8 cellular contexts compared by ENCODE assay signal in genomic region chr3:102225407-102226132, GRCh38.
A peak's percentile ranks its signal among the peaks of the same experiment; 100 is the strongest.
DNase-seq lines count a peak whose midpoint lies in the region; ATAC-seq and TF ChIP-seq lines count a peak whose summit lies in the region.

No MANE protein-coding gene starts in this region.

- no peaks in the 10 kb centered on the region for H3K9me3 ChIP-seq in gastroesophageal sphincter

- H3K4me3 ChIP-seq in gastroesophageal sphincter, result no peak overlapping the region

- H3K4me3 Mint-ChIP-seq in T-cell (no peak overlapping the region), progenitor cell of endocrine pancreas (ENCODE audit: low read depth) (no peak overlapping the region)

- no peak for TF ChIP-seq POLR2A in gastroesophageal sphincter (IDR thresholded peaks at IDR 0.05)

- 0 to 14% methylated on average over 1 of the region's 1 CpG for whole genome bisulfite sequencing in gastroesophageal sphincter (ENCODE audit: low coverage in 1 of 2), 2 donors

- H3K36me3 Mint-ChIP-seq in T-cell, result no peaks in the 10 kb centered on the region
- no peaks in the 10 kb centered on the region for H3K36me3 Mint-ChIP-seq in progenitor cell of endocrine pancreas (ENCODE audit: insufficient read depth)

- H3K4me1 Mint-ChIP-seq in T-cell (peaks cover 44 to 49% (median 48%) of the 10 kb centered on the region in 3 donors), progenitor cell of endocrine pancreas (ENCODE audit: low read depth) (peaks cover 11% of the 10 kb centered on the region)

- DNase-seq in DMS153 treated with DMSO at 0.1 percent for 48 hours (lab: John Stamatoyannopoulos, UW; ENCODE audit: unreplicated experiment) (peak; percentile 47), NCI-H1436 (lab: John Stamatoyannopoulos, UW) (peak; percentile 61), T-cell (no peak), progenitor cell of endocrine pancreas (ENCODE audit: low spot score, unreplicated experiment) (no peak), activated T-cell treated with anti-CD3 and anti-CD28 coated beads for 4 hours (no peak)

- POLR2A ChIA-PET in T-cell (lab: Charles Lee), result interaction anchor here (0.5 to 1.5 kb wide), 3 partner anchors 411 to 437 kb away, joined by 3 read pairs; no protein-coding TSS in a partner anchor

- CTCF ChIA-PET in T-cell (lab: Charles Lee), result interaction anchor here (0.5 to 4.5 kb wide), 50 partner anchors 9 to 537 kb away, joined by 3 to 112 read pairs (median 4); no protein-coding TSS in a partner anchor

- no peak overlapping the region for H3K27ac ChIP-seq in gastroesophageal sphincter

- no peaks in the 10 kb centered on the region for H3K27me3 ChIP-seq in gastroesophageal sphincter

- TF ChIP-seq EP300 in gastroesophageal sphincter (IDR thresholded peaks at IDR 0.05), result no peak

- TF ChIP-seq CTCF in gastroesophageal sphincter (IDR thresholded peaks at IDR 0.05), result peak; percentile 38 to 78 (median 75)
- peak; percentile 60 for TF ChIP-seq CTCF in progenitor cell of endocrine pancreas (IDR thresholded peaks at IDR 0.05; ENCODE audit: unreplicated experiment)

- H3K27me3 Mint-ChIP-seq in T-cell (no peaks in the 10 kb centered on the region), progenitor cell of endocrine pancreas (no peaks in the 10 kb centered on the region)

- peaks cover 0 to 19% (median 3%) of the 10 kb centered on the region in 3 donors for H3K4me1 ChIP-seq in gastroesophageal sphincter

- H3K9me3 Mint-ChIP-seq in T-cell (no peaks in the 10 kb centered on the region), progenitor cell of endocrine pancreas (ENCODE audit: low read depth) (peaks cover 4% of the 10 kb centered on the region)

- H3K36me3 ChIP-seq in gastroesophageal sphincter, result no peaks in the 10 kb centered on the region

- no peak overlapping the region for H3K27ac Mint-ChIP-seq in T-cell
- H3K27ac Mint-ChIP-seq in progenitor cell of endocrine pancreas, result peak overlapping the region; percentile 65

- peak; percentile 62 for ATAC-seq in GM21717 (IDR thresholded peaks at IDR 0.05; ENCODE audit: unreplicated experiment)
- ATAC-seq in T-cell (replicated peaks in 1 of 4), result peak in 3 of 4 experiments; percentile 53 to 69 (median 61)
- ATAC-seq in gastroesophageal sphincter, result peak; percentile 66
- ATAC-seq in GM18873 (IDR thresholded peaks at IDR 0.05; ENCODE audit: low FRiP score, unreplicated experiment), result no peak

Comparison
In these comparisons a context has a peak if more than half of its experiments do, and no peak if none do; other contexts are left out.
1. DNase-seq: peak in DMS153 treated with DMSO at 0.1 percent for 48 hours (single experiment) and NCI-H1436 (single experiment); none in T-cell (0 of 34), progenitor cell of endocrine pancreas (single experiment) and activated T-cell treated with anti-CD3 and anti-CD28 coated beads for 4 hours (single experiment).